Comparison of ENCODE assay signal across 9 cellular contexts in the genomic region with DNA sequence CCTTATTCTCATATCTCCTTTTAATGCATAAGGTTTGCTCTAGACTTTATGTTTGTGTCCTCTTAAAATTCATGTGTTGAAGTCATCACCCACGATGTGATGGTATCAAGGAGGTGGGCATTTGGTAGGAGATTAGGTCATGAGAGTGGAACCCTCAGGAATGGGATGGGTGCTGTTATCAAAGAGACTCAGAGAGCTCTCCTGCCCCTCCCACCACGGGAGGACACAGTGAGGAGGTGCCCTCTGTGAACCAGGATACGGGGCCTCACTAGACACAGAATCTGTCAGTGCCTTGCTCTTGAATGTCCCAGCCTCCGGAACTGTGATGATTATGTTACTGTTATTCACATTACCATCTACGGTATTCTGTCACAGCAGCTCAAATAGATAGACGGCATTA.
"Had no signal": no experiment of that assay in that cellular context is flagged by ENCODE, and none has a peak within 500 bp of the region (broad histone marks: within the 10 kb centered on the region; RNA-seq: fewer than 3 reads in every experiment).

No MANE protein-coding gene starts in this region.

- H3K4me3 Mint-ChIP-seq: HFFc6 had no signal

- H3K36me3 ChIP-seq: HAP-1 had no signal

- H3K9me3 ChIP-seq: HAP-1 had no signal

- H3K4me1 ChIP-seq: HAP-1 had no signal

- H3K27ac Mint-ChIP-seq: HFFc6 had no signal

- H2AFZ ChIP-seq: GM23248 had no signal

- H3K4me3 ChIP-seq: GM23248, HAP-1, K562 had no signal

- DNase-seq: GM23248, GOT3, H7, HFFc6, IMR-90, KG1 had no signal

- ATAC-seq: HCT116, K562 had no signal

- H3K9ac ChIP-seq: GM23248 had no signal
